ENCODE assay signal across 11 cellular contexts in the genomic region with DNA sequence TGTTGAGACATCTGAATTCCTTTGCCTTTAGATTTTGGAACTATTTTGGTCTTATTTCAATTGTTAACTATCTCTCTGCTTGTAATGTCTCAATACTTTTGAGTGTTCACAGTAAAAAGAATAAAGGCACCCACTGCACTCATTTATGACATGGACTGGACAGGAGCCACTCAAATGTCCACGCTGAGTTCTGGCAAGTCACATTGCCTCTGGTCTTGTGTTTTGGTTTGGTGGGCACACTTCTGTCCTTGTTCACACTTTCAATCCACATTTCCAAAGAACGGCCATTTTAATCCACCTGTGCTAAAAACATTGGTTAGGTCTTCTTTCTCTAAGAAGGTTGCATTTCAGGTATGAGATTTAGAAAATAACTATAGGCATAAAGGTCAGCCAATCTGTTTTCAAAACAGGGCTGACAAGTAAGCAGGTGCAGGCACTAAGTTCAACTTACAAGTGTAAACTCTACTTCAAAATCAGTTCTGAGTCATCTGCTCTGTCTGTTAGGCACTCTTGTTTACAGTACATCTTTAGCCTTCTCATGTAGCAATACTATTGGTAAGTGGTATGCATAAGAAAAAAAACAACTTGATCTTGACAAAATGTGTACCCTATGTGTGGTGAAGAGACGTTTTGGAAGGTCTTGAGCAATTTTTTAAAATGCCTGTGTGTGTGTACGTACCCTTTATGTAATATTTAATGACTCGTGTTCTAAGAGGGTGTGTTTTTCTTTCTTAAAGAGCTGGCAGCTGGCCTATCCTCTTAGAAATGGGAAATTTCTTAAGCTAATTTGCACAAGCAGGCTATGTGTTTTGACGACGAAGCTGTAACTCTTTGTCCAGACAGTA. TPM values are rescaled to one million over a fixed set of nuclear protein-coding genes. Genes with fewer than 3 reads are reported as not detected.
DNase-seq lines count a peak whose midpoint lies in the region; ATAC-seq, FAIRE-seq and TF ChIP-seq lines count a peak whose summit lies in the region.
"Had no signal": no experiment of that assay in that cellular context is flagged by ENCODE, and none has a peak within 500 bp of the region (broad histone marks: within the 10 kb centered on the region; RNA-seq: fewer than 3 reads in every experiment).

No MANE protein-coding gene starts in this region.

- no peak overlapping the region; the same call in 1 of the 2 replicates for H3K4me3 Mint-ChIP-seq in HFFc6

- H3K27me3 ChIP-seq in testis, result no peaks in the 10 kb centered on the region

- no peak; a peak in 1 of 5 replicates for TF ChIP-seq RAD21 in A549 (conservative IDR thresholded peaks at IDR 0.05 in 1 of 2, IDR thresholded peaks at IDR 0.05 in 1 of 2)

- WGBS in A549 (ENCODE audit: missing lambda C conversion rate), result 4% methylated on average over 7 of the region's 7 CpGs
- WGBS in testis, 2 donors, result 45 to 46% methylated on average over 7 of the region's 7 CpGs

- intact Hi-C loops in testis (cut with DNase I; ENCODE audit: low total_unique reads), result no loop called here

- peak overlapping the region; percentile 63 for H3K4me2 ChIP-seq in A549

- H3K27ac ChIP-seq in A549 (peak overlapping the region; percentile 50 to 54; a peak in 5 of 6 replicates), testis (peak overlapping the region in 1 of 2 donors; percentile 38)

- peak; percentile 92 to 94 for ATAC-seq in A549
- peak; percentile 62 for ATAC-seq in SK-N-SH treated with all-trans-retinoic acid at 6 μM for 48 hours
- ATAC-seq in left lobe of liver, result peak; percentile 89
- ATAC-seq in HG03378 (IDR thresholded peaks at IDR 0.05; ENCODE audit: unreplicated experiment), result no peak

- FAIRE-seq in A549 (lab: Jason Lieb, UNC), result peak; percentile 96

- no peak overlapping the region for H3K27ac Mint-ChIP-seq in HFFc6

- H3K9me3 ChIP-seq in A549, result no peaks in the 10 kb centered on the region
- no peaks in the 10 kb centered on the region for H3K9me3 ChIP-seq in testis
- H3K9me3 ChIP-seq: Caco-2 had no signal

- peak in 1 of 2 experiments; percentile 30; a peak in 1 of 5 replicates for TF ChIP-seq EP300 in A549 (IDR thresholded peaks at IDR 0.05)

- POLR2A ChIA-PET in A549 (lab: Yijun Ruan, JAX), result interaction anchor here (0.6 to 1.7 kb wide), 3 partner anchors 24 to 33 kb away, joined by 3 to 17 read pairs (median 11); a partner anchor contains a TSS

- TF ChIP-seq POLR2A in A549 (IDR thresholded peaks at IDR 0.05; ENCODE audit: low read length), result no peak
- no peak for TF ChIP-seq POLR2A in testis (IDR thresholded peaks at IDR 0.05)

- TF ChIP-seq CTCF in A549 (IDR thresholded peaks at IDR 0.05), result no peak
- no peak for TF ChIP-seq CTCF in HFFc6 (IDR thresholded peaks at IDR 0.05)
- TF ChIP-seq CTCF in testis (IDR thresholded peaks at IDR 0.05), result no peak

- H3K36me3 Mint-ChIP-seq in HFFc6 (ENCODE audit: low read depth), result no peaks in the 10 kb centered on the region

- no peaks in the 10 kb centered on the region for H3K9me3 Mint-ChIP-seq in HFFc6

- H3K4me1 ChIP-seq in A549 (peaks cover 38% of the 10 kb centered on the region), testis (peaks cover 13% of the 10 kb centered on the region)
- H3K4me1 ChIP-seq: Caco-2 had no signal

- H3K36me3 ChIP-seq in testis (ENCODE audit: low read depth, missing control alignments), result no peaks in the 10 kb centered on the region

- CTCF ChIA-PET in A549 (lab: Yijun Ruan, JAX), result interaction anchor here (0.7 to 1.7 kb wide), 2 partner anchors 11 to 26 kb away, joined by 4 read pairs; no protein-coding TSS in a partner anchor

- DNase-seq in A549 (ENCODE audit: low read depth in 1 of 2, low spot score in 1 of 2) (peak; percentile 28 to 73), HFFc6 (peak; percentile 41), left lobe of liver (ENCODE audit: low spot score) (no peak), Ammon's horn (ENCODE audit: low spot score) (no peak), OCI-M2 (lab: John Stamatoyannopoulos, UW; ENCODE audit: unreplicated experiment) (no peak), testis (no peak)
- DNase-seq: activated CD4-positive, alpha-beta T cell treated with anti-CD3 and anti-CD28 coated beads, Interleukin-2, amount 50 U/mL, for 4 hours; KBM-7 had no signal

- H3K4me1 Mint-ChIP-seq in HFFc6 (ENCODE audit: low read depth), result peaks cover 17% of the 10 kb centered on the region

- H3K4me3 ChIP-seq in A549 (no peak overlapping the region), testis (no peak overlapping the region)

- H3K27me3 Mint-ChIP-seq in HFFc6 (ENCODE audit: insufficient read depth), result no peaks in the 10 kb centered on the region; the same call in 1 of the 2 replicates

TF ChIP-seq in A549, 52 proteins besides CTCF, POLR2A, EP300 and RAD21 (continues in another document):
- TF ChIP-seq NPAS2 (CRISPR knock-in tag; IDR thresholded peaks at IDR 0.05; ENCODE audit: borderline replicate concordance) (no peak), GATA3 (IDR thresholded peaks at IDR 0.05; ENCODE audit: borderline replicate concordance) (peak; percentile 34; the same call in 1 of the 2 replicates), HEYL (CRISPR knock-in tag; IDR thresholded peaks at IDR 0.05) (no peak), EHMT2 (IDR thresholded peaks at IDR 0.05; ENCODE audit: low read depth) (no peak), FOXS1 (CRISPR knock-in tag; IDR thresholded peaks at IDR 0.05) (no peak), JUNB (IDR thresholded peaks at IDR 0.05) (peak; percentile 59), CEBPB (IDR thresholded peaks at IDR 0.05) (peak; percentile 74 to 77), BHLHE40 (IDR thresholded peaks at IDR 0.05; ENCODE audit: low read depth, low read length) (no peak), HDAC2 (IDR thresholded peaks at IDR 0.05) (no peak), RNF2 (IDR thresholded peaks at IDR 0.05; ENCODE audit: borderline replicate concordance, low read depth) (no peak), ZC3H11A (IDR thresholded peaks at IDR 0.05) (no peak), HOXB13 (CRISPR knock-in tag; IDR thresholded peaks at IDR 0.05; ENCODE audit: low read depth) (no peak), TP53 (CRISPR knock-in tag; IDR thresholded peaks at IDR 0.05) (no peak), ZFP36 (IDR thresholded peaks at IDR 0.05; ENCODE audit: borderline replicate concordance, partially characterized antibody) (no peak), NFE2L2 (conservative IDR thresholded peaks at IDR 0.05; ENCODE audit: low read length) (no peak), SREBF2 (IDR thresholded peaks at IDR 0.05) (no peak), MAFK (IDR thresholded peaks at IDR 0.05; ENCODE audit: partially characterized antibody) (no peak)
- TF ChIP-seq, protein P1, sequence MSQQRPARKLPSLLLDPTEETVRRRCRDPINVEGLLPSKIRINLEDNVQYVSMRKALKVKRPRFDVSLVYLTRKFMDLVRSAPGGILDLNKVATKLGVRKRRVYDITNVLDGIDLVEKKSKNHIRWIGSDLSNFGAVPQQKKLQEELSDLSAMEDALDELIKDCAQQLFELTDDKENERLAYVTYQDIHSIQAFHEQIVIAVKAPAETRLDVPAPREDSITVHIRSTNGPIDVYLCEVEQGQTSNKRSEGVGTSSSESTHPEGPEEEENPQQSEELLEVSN (IDR thresholded peaks at IDR 0.05; ENCODE audit: borderline replicate concordance, low read depth), result no peak

TF ChIP-seq in SK-N-SH treated with all-trans-retinoic acid at 6 μM for 48 hours, 23 proteins besides CTCF, POLR2A, EP300 and RAD21:
- no peak for TF ChIP-seq ZC3H10 (CRISPR knock-in tag; IDR thresholded peaks at IDR 0.05)

RNA-seq across cellular contexts. Expression of a gene that starts 31.5 kb away (rescaled TPM):
- polyA plus RNA-seq in A549 (2011; rRNA removed) (234 and 315 TPM in 2 replicates), A549 (2017; fragmentation: RNase III; extraction: RNeasy Plus Mini Kit Qiagen cat#74134 plus additional on column Dnase treatment) (126 to 136 TPM (median 135 TPM) in 3 replicates), testis (ENCODE audit: insufficient read depth, low read depth, low replicate concordance) (251 TPM)
- polyA plus RNA-seq in A549 (2012; cell fraction: cytosol; rRNA removed), result 94.0 and 129 TPM in 2 replicates
- 92.3 and 99.3 TPM in 2 replicates for polyA plus RNA-seq in A549 (2012; cell fraction: nucleus; rRNA removed)
- polyA minus RNA-seq in A549 (2011; rRNA and poly(A)+ RNA removed), result 74.6 and 81.9 TPM in 2 replicates
- total RNA-seq in HFFc6 (2021; fragmentation: NEBNext Ultra II Directional; extraction: Animal tissue kit (Norgen Biotek cat#: 25700)), result 100 to 1,000 TPM; 230 to 373 (median 258) TPM
- total RNA-seq in left lobe of liver (83.9 TPM), testis (100 to 1,000 TPM; 313 to 314 TPM)

Comparison
In these comparisons a context has a peak if more than half of its experiments do, and no peak if none do; other contexts are left out.
1. DNase-seq: peak in A549 (2 of 2) and HFFc6 (single experiment); none in left lobe of liver (single experiment), Ammon's horn (single experiment), OCI-M2 (single experiment) and testis (single experiment).